Comparison of ENCODE assay signal across 1 cellular context in the genomic region with DNA sequence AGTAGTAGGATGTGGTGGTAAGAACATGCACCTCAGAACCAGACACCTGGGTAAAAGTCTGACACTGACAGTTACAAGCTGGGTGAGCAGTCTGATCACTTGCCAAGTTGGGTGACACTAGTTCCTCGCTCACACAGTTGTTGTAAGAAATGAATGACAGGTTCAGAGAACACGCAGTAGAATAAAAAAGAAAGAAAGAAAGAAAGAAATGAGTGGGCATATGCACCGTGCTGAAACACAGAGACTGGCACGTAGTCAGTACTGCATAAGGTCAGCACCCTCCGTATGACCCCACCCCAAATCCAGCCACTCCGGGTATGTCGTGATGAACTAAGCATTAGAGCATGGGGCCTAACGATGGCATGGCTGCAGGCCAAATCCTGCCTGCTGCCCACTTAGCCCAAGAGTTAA.
A peak's percentile ranks its signal among the peaks of the same experiment; 100 is the strongest.
TF ChIP-seq lines count a peak whose summit lies in the region.

No MANE protein-coding gene starts in this region.

TF ChIP-seq in K562, 482 proteins besides CTCF, POLR2A, EP300 and RAD21 (continued from another document):
- TF ChIP-seq, protein P1, sequence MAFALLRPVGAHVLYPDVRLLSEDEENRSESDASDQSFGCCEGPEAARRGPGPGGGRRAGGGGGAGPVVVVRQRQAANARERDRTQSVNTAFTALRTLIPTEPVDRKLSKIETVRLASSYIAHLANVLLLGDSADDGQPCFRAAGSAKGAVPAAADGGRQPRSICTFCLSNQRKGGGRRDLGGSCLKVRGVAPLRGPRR (CRISPR knock-in tag; IDR thresholded peaks at IDR 0.05): peak; percentile 60; the same call in 1 of the 2 replicates
- TF ChIP-seq GATAD2A (IDR thresholded peaks at IDR 0.05): peak; percentile 9; the same call in 1 of the 2 replicates
- no peak for TF ChIP-seq HIVEP1 (CRISPR knock-in tag; IDR thresholded peaks at IDR 0.05)
- TF ChIP-seq ZNF785 (CRISPR knock-in tag; IDR thresholded peaks at IDR 0.05): no peak
- TF ChIP-seq, protein P2, sequence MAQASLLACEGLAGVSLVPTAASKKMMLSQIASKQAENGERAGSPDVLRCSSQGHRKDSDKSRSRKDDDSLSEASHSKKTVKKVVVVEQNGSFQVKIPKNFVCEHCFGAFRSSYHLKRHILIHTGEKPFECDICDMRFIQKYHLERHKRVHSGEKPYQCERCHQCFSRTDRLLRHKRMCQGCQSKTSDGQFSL (CRISPR knock-in tag; IDR thresholded peaks at IDR 0.05): no peak
- TF ChIP-seq, protein P2 (tag; IDR thresholded peaks at IDR 0.05): 0 out of 4 replicates have a peak, but pooled peaks of 1 of the 2 experiments have one; percentile 22
- TF ChIP-seq MEF2A (IDR thresholded peaks at IDR 0.05; ENCODE audit: control insufficient read depth, low read depth, low read length): no peak
- TF ChIP-seq PPARD (CRISPR knock-in tag; IDR thresholded peaks at IDR 0.05): no peak
- TF ChIP-seq NCOR1 (IDR thresholded peaks at IDR 0.05): no peak
- TF ChIP-seq GTF2E2 (tag; IDR thresholded peaks at IDR 0.05): peak; percentile 60
- TF ChIP-seq, protein P3, sequence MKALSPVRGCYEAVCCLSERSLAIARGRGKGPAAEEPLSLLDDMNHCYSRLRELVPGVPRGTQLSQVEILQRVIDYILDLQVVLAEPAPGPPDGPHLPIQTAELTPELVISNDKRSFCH (CRISPR knock-in tag; IDR thresholded peaks at IDR 0.05): no peak
- TF ChIP-seq, protein P3 (tag; IDR thresholded peaks at IDR 0.05): no peak
- TF ChIP-seq DMBX1 (CRISPR knock-in tag; IDR thresholded peaks at IDR 0.05; ENCODE audit: borderline replicate concordance): peak; percentile 58
- TF ChIP-seq, protein P4, sequence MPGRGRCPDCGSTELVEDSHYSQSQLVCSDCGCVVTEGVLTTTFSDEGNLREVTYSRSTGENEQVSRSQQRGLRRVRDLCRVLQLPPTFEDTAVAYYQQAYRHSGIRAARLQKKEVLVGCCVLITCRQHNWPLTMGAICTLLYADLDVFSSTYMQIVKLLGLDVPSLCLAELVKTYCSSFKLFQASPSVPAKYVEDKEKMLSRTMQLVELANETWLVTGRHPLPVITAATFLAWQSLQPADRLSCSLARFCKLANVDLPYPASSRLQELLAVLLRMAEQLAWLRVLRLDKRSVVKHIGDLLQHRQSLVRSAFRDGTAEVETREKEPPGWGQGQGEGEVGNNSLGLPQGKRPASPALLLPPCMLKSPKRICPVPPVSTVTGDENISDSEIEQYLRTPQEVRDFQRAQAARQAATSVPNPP (IDR thresholded peaks at IDR 0.05; ENCODE audit: borderline replicate concordance, insufficient read depth, insufficient read length): no peak
- no peak for TF ChIP-seq ZNF41 (CRISPR knock-in tag; conservative IDR thresholded peaks at IDR 0.05)
- TF ChIP-seq, protein P5, sequence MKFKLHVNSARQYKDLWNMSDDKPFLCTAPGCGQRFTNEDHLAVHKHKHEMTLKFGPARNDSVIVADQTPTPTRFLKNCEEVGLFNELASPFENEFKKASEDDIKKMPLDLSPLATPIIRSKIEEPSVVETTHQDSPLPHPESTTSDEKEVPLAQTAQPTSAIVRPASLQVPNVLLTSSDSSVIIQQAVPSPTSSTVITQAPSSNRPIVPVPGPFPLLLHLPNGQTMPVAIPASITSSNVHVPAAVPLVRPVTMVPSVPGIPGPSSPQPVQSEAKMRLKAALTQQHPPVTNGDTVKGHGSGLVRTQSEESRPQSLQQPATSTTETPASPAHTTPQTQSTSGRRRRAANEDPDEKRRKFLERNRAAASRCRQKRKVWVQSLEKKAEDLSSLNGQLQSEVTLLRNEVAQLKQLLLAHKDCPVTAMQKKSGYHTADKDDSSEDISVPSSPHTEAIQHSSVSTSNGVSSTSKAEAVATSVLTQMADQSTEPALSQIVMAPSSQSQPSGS (CRISPR knock-in tag; IDR thresholded peaks at IDR 0.05): no peak
- peak; percentile 49; the same call in 1 of the 2 replicates for TF ChIP-seq SMAD4 (CRISPR knock-in tag; conservative IDR thresholded peaks at IDR 0.05)
- peak; percentile 39; the same call in 1 of the 2 replicates for TF ChIP-seq KLF13 (tag; IDR thresholded peaks at IDR 0.05; ENCODE audit: borderline replicate concordance, low read depth)
- no peak for TF ChIP-seq RHOXF2B (CRISPR knock-in tag; conservative IDR thresholded peaks at IDR 0.05)
- TF ChIP-seq, protein P6, sequence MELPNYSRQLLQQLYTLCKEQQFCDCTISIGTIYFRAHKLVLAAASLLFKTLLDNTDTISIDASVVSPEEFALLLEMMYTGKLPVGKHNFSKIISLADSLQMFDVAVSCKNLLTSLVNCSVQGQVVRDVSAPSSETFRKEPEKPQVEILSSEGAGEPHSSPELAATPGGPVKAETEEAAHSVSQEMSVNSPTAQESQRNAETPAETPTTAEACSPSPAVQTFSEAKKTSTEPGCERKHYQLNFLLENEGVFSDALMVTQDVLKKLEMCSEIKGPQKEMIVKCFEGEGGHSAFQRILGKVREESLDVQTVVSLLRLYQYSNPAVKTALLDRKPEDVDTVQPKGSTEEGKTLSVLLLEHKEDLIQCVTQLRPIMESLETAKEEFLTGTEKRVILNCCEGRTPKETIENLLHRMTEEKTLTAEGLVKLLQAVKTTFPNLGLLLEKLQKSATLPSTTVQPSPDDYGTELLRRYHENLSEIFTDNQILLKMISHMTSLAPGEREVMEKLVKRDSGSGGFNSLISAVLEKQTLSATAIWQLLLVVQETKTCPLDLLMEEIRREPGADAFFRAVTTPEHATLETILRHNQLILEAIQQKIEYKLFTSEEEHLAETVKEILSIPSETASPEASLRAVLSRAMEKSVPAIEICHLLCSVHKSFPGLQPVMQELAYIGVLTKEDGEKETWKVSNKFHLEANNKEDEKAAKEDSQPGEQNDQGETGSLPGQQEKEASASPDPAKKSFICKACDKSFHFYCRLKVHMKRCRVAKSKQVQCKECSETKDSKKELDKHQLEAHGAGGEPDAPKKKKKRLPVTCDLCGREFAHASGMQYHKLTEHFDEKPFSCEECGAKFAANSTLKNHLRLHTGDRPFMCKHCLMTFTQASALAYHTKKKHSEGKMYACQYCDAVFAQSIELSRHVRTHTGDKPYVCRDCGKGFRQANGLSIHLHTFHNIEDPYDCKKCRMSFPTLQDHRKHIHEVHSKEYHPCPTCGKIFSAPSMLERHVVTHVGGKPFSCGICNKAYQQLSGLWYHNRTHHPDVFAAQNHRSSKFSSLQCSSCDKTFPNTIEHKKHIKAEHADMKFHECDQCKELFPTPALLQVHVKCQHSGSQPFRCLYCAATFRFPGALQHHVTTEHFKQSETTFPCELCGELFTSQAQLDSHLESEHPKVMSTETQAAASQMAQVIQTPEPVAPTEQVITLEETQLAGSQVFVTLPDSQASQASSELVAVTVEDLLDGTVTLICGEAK (IDR thresholded peaks at IDR 0.05): peak; percentile 16; the same call in 1 of the 2 replicates
- TF ChIP-seq, protein P6 (CRISPR knock-in tag; IDR thresholded peaks at IDR 0.05): no peak
- 0 out of 2 replicates have a peak, but pooled peaks have one; percentile 3 for TF ChIP-seq GATA2 (CRISPR knock-in tag; IDR thresholded peaks at IDR 0.05)
- 0 out of 2 replicates have a peak, but pooled peaks have one; percentile 4 for TF ChIP-seq ZNF311 (CRISPR knock-in tag; IDR thresholded peaks at IDR 0.05)
- no peak for TF ChIP-seq GABPB1 (CRISPR knock-in tag; IDR thresholded peaks at IDR 0.05)
- TF ChIP-seq, protein P7, sequence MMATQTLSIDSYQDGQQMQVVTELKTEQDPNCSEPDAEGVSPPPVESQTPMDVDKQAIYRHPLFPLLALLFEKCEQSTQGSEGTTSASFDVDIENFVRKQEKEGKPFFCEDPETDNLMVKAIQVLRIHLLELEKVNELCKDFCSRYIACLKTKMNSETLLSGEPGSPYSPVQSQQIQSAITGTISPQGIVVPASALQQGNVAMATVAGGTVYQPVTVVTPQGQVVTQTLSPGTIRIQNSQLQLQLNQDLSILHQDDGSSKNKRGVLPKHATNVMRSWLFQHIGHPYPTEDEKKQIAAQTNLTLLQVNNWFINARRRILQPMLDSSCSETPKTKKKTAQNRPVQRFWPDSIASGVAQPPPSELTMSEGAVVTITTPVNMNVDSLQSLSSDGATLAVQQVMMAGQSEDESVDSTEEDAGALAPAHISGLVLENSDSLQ (IDR thresholded peaks at IDR 0.05): peak; percentile 37; the same call in 1 of the 2 replicates
